8 cellular contexts compared by ENCODE assay signal in genomic region chr12:118373628-118374027, GRCh38. TPM values are rescaled to one million over a fixed set of nuclear protein-coding genes. Genes with fewer than 3 reads are reported as not detected.
DNase-seq lines count a peak whose midpoint lies in the region; ATAC-seq and TF ChIP-seq lines count a peak whose summit lies in the region.

No MANE protein-coding gene starts in this region.

- H3K36me3 Mint-ChIP-seq in dendritic cell treated with granulocyte-macrophage colony-stimulating factor and Interleukin-4, amounts not matched to agents 40 ng/mL and 50 ng/mL, for 4 days (ENCODE audit: low read depth), result peaks cover 32% of the 10 kb centered on the region
- H3K36me3 Mint-ChIP-seq in natural killer cell treated with Interleukin-12 subunit alpha and Interleukin-12 subunit beta and Interleukin-15 and Interleukin-18, amount 100 ng/mL, for 72 hours, result no peaks in the 10 kb centered on the region

- peaks cover 52% of the 10 kb centered on the region for H3K4me1 Mint-ChIP-seq in dendritic cell treated with granulocyte-macrophage colony-stimulating factor and Interleukin-4, amounts not matched to agents 40 ng/mL and 50 ng/mL, for 4 days (ENCODE audit: low read depth)
- peaks cover 25 to 49% of the 10 kb centered on the region in 2 donors for H3K4me1 Mint-ChIP-seq in natural killer cell treated with Interleukin-12 subunit alpha and Interleukin-12 subunit beta and Interleukin-15 and Interleukin-18, amount 100 ng/mL, for 72 hours (ENCODE audit: low read depth in 2 of 2)

- intact Hi-C loops in dendritic cell treated with granulocyte-macrophage colony-stimulating factor and Interleukin-4, amounts not matched to agents 40 ng/mL and 50 ng/mL, for 4 days (cut with micrococcal nuclease), result loop anchor here (1.0 kb wide), 1 partner anchor 16 kb away; no protein-coding TSS in a partner anchor

- no peak for TF ChIP-seq CTCF in AG10803 (conservative IDR thresholded peaks at IDR 0.05; ENCODE audit: low read length)
- TF ChIP-seq CTCF in LNCaP clone FGC (IDR thresholded peaks at IDR 0.05; ENCODE audit: control insufficient read depth, extremely low read depth, insufficient read depth), result no peak

- peak overlapping the region; percentile 100 for H3K4me3 Mint-ChIP-seq in dendritic cell treated with granulocyte-macrophage colony-stimulating factor and Interleukin-4, amounts not matched to agents 40 ng/mL and 50 ng/mL, for 4 days
- H3K4me3 Mint-ChIP-seq in natural killer cell treated with Interleukin-12 subunit alpha and Interleukin-12 subunit beta and Interleukin-15 and Interleukin-18, amount 100 ng/mL, for 72 hours, result peak overlapping the region; percentile 97

- H3K4me3 ChIP-seq in AG10803 (ENCODE audit: low read length), result peak overlapping the region; percentile 84
- peak overlapping the region; percentile 67 for H3K4me3 ChIP-seq in LNCaP clone FGC (ENCODE audit: low read depth, low read length)

- H3K27me3 Mint-ChIP-seq in dendritic cell treated with granulocyte-macrophage colony-stimulating factor and Interleukin-4, amounts not matched to agents 40 ng/mL and 50 ng/mL, for 4 days, result no peaks in the 10 kb centered on the region
- H3K27me3 Mint-ChIP-seq in natural killer cell treated with Interleukin-12 subunit alpha and Interleukin-12 subunit beta and Interleukin-15 and Interleukin-18, amount 100 ng/mL, for 72 hours, result no peaks in the 10 kb centered on the region

- no peak for ATAC-seq in natural killer cell treated with Interleukin-12 subunit alpha and Interleukin-12 subunit beta and Interleukin-15 and Interleukin-18, amount 100 ng/mL, for 72 hours
- no peak for ATAC-seq in HG03039 (IDR thresholded peaks at IDR 0.05; ENCODE audit: unreplicated experiment)

- DNase-seq in AG10803 (ENCODE audit: low read depth) (no peak), LNCaP clone FGC (ENCODE audit: low read depth) (no peak), NK-92 (lab: John Stamatoyannopoulos, UW; ENCODE audit: unreplicated experiment) (no peak), hypothalamus (lab: John Stamatoyannopoulos, UW) (no peak)
- DNase-seq in natural killer cell treated with Interleukin-12 subunit alpha and Interleukin-12 subunit beta and Interleukin-15 and Interleukin-18, amount 100 ng/mL, for 72 hours (ENCODE audit: low spot score), result no peak
- no peak for DNase-seq in effector CD8-positive, alpha-beta T cell (lab: John Stamatoyannopoulos, UW)

- peak overlapping the region; percentile 98 for H3K27ac Mint-ChIP-seq in dendritic cell treated with granulocyte-macrophage colony-stimulating factor and Interleukin-4, amounts not matched to agents 40 ng/mL and 50 ng/mL, for 4 days
- H3K27ac Mint-ChIP-seq in natural killer cell treated with Interleukin-12 subunit alpha and Interleukin-12 subunit beta and Interleukin-15 and Interleukin-18, amount 100 ng/mL, for 72 hours, result peak overlapping the region; percentile 85 to 92

- H3K9me3 Mint-ChIP-seq in dendritic cell treated with granulocyte-macrophage colony-stimulating factor and Interleukin-4, amounts not matched to agents 40 ng/mL and 50 ng/mL, for 4 days, result no peaks in the 10 kb centered on the region
- no peaks in the 10 kb centered on the region for H3K9me3 Mint-ChIP-seq in natural killer cell treated with Interleukin-12 subunit alpha and Interleukin-12 subunit beta and Interleukin-15 and Interleukin-18, amount 100 ng/mL, for 72 hours

RNA-seq across cellular contexts. Expression of gene TAOK3, which starts 0.9 kb away (rescaled TPM):
- total RNA-seq in natural killer cell treated with Interleukin-12 subunit alpha and Interleukin-12 subunit beta and Interleukin-15 and Interleukin-18, amount 100 ng/mL, for 72 hours, result 100 to 1,000 TPM; 106 to 107 TPM

RNA-seq across cellular contexts. Expression of gene SUDS3, which starts 2.7 kb away (rescaled TPM):
- total RNA-seq in natural killer cell treated with Interleukin-12 subunit alpha and Interleukin-12 subunit beta and Interleukin-15 and Interleukin-18, amount 100 ng/mL, for 72 hours, result 10 to 100 TPM; 26.1 to 34.0 TPM
